17 cellular contexts compared by ENCODE assay signal in genomic region chr5:31413030-31413812, GRCh38.
A peak's percentile ranks its signal among the peaks of the same experiment; 100 is the strongest.
DNase-seq lines count a peak whose midpoint lies in the region; ATAC-seq and TF ChIP-seq lines count a peak whose summit lies in the region.
"Had no signal": no experiment of that assay in that cellular context is flagged by ENCODE, and none has a peak within 500 bp of the region (broad histone marks: within the 10 kb centered on the region; RNA-seq: fewer than 3 reads in every experiment).

No MANE protein-coding gene starts in this region.

- no peak overlapping the region for H4K5ac ChIP-seq in H9 (ENCODE audit: insufficient read length, low read depth, low read length)

- no peak overlapping the region for H3K27ac ChIP-seq in H9 (ENCODE audit: insufficient read length, low read depth, low read length)
- H3K27ac ChIP-seq: neutrophil, sigmoid colon, SK-N-MC, tibial artery had no signal

- H3K9ac ChIP-seq in H9 (ENCODE audit: extremely low read depth, insufficient read length, low read length), result no peak overlapping the region

- H3K27me3 ChIP-seq in Caco-2 (replicated peaks; ENCODE audit: control insufficient read depth, insufficient read depth, low read length) (no peaks in the 10 kb centered on the region), H9 (ENCODE audit: insufficient read depth, low read length) (no peaks in the 10 kb centered on the region)
- H3K27me3 ChIP-seq: neutrophil, sigmoid colon, tibial artery had no signal

- no peaks in the 10 kb centered on the region for H3K9me3 ChIP-seq in Caco-2
- no peaks in the 10 kb centered on the region for H3K9me3 ChIP-seq in H9 (ENCODE audit: control insufficient read depth, low read depth, low read length)
- H3K9me3 ChIP-seq: neutrophil, sigmoid colon, tibial artery had no signal

- H3K36me3 Mint-ChIP-seq in Caco-2 (ENCODE audit: insufficient read depth, unreplicated experiment), result peaks cover 31% of the 10 kb centered on the region
- peaks cover 4 to 46% (median 9%) of the 10 kb centered on the region in 3 experiments; a peak in 6 of 7 replicates for H3K36me3 Mint-ChIP-seq in H9 (ENCODE audit: insufficient read depth in 1 of 3, low read depth in 3 of 3)
- H3K36me3 Mint-ChIP-seq in brain, result peaks cover 43% of the 10 kb centered on the region

- no peak overlapping the region for H3K4me3 Mint-ChIP-seq in Caco-2 (ENCODE audit: unreplicated experiment)
- H3K4me3 Mint-ChIP-seq in H9, result no peak overlapping the region
- no peak overlapping the region for H3K4me3 Mint-ChIP-seq in brain
- H3K4me3 Mint-ChIP-seq: CD14-positive monocyte; effector memory CD8-positive, alpha-beta T cell; memory B cell had no signal

- CTCF ChIA-PET in Caco-2 (lab: Charles Lee), result no interaction called here

- TF ChIP-seq CTCF in Caco-2 (IDR thresholded peaks at IDR 0.05; ENCODE audit: insufficient read depth in 1 of 2, low read depth in 1 of 2, low read length in 1 of 2, severe bottlenecking in 1 of 2, unreplicated experiment in 1 of 2), result no peak
- no peak for TF ChIP-seq CTCF in H9 (conservative IDR thresholded peaks at IDR 0.05)
- TF ChIP-seq CTCF in brain (conservative IDR thresholded peaks at IDR 0.05), result no peak

- no peaks in the 10 kb centered on the region for H3K9me3 Mint-ChIP-seq in Caco-2 (ENCODE audit: unreplicated experiment)
- H3K9me3 Mint-ChIP-seq in H9, result no peaks in the 10 kb centered on the region
- no peaks in the 10 kb centered on the region for H3K9me3 Mint-ChIP-seq in brain
- H3K9me3 Mint-ChIP-seq: effector memory CD8-positive, alpha-beta T cell; memory B cell had no signal

- H2AFZ ChIP-seq in H9 (ENCODE audit: low read length), result no peak overlapping the region

- H3K79me2 ChIP-seq in H9 (ENCODE audit: insufficient read depth, low read length), result no peaks in the 10 kb centered on the region

- H3T11ph ChIP-seq in H9 (ENCODE audit: low read length), result no peak overlapping the region

- no TSS peak for BruUV-seq in Caco-2 (replicated peaks; lab: Mats Ljungman, UMichigan)

- H2BK20ac ChIP-seq in H9 (ENCODE audit: low read depth, low read length, poor library complexity, severe bottlenecking), result no peak overlapping the region

- H3K4me3 ChIP-seq in Caco-2 (ENCODE audit: low read depth, low read length), result no peak overlapping the region
- H3K4me3 ChIP-seq: sigmoid colon, SK-N-MC, tibial artery had no signal

- H2AK5ac ChIP-seq in H9 (ENCODE audit: insufficient read length, low read length), result no peak overlapping the region

- H3K79me1 ChIP-seq in H9 (ENCODE audit: insufficient read depth, low read depth, low read length, poor library complexity, severe bottlenecking), result no peaks in the 10 kb centered on the region

- no peak overlapping the region for H2BK12ac ChIP-seq in H9 (ENCODE audit: insufficient read length, low read depth, low read length)

- no peak overlapping the region for H4K8ac ChIP-seq in H9 (replicated peaks; ENCODE audit: insufficient read length, low read depth, low read length)

- no peak overlapping the region for H3K23ac ChIP-seq in H9 (ENCODE audit: insufficient read length, low read depth, low read length)

- peaks cover 5% of the 10 kb centered on the region; the same call in 1 of the 2 replicates for H3K4me1 ChIP-seq in Caco-2
- H3K4me1 ChIP-seq in H9 (ENCODE audit: insufficient read depth, low read length), result no peaks in the 10 kb centered on the region
- H3K4me1 ChIP-seq: tibial artery had no signal

- H3K36me3 ChIP-seq in Caco-2 (ENCODE audit: control insufficient read depth, insufficient read depth, low read length), result no peaks in the 10 kb centered on the region

- no peak overlapping the region for H2BK15ac ChIP-seq in H9 (ENCODE audit: low read depth, low read length)

- no peak overlapping the region for H3K56ac ChIP-seq in H9 (ENCODE audit: insufficient read length, low read depth, low read length)

- ATAC-seq in left ventricle myocardium superior, result peak; percentile 83
- no peak for ATAC-seq in HG03159 (IDR thresholded peaks at IDR 0.05; ENCODE audit: unreplicated experiment)
- ATAC-seq: effector memory CD8-positive, alpha-beta T cell had no signal

- H3K14ac ChIP-seq in H9 (ENCODE audit: insufficient read depth, low read length), result no peak overlapping the region

- H4K91ac ChIP-seq in H9 (ENCODE audit: insufficient read length, low read depth, low read length), result no peak overlapping the region

- no CpG with 5 or more reads among the region's 8 CpGs for WGBS in H9 (ENCODE audit: extremely low coverage, insufficient read length, low lambda C conversion rate)

- POLR2A ChIA-PET in Caco-2 (lab: Charles Lee), result no interaction called here

- intact Hi-C loops in Caco-2 (cut with micrococcal nuclease; ENCODE audit: unreplicated experiment) (no loop called here), left ventricle myocardium superior (cut with micrococcal nuclease) (no loop called here)

- H2BK5ac ChIP-seq in H9 (ENCODE audit: insufficient read length, low read length), result no peak overlapping the region

- H2BK120ac ChIP-seq in H9 (ENCODE audit: low read depth, low read length, poor library complexity, severe bottlenecking), result no peak overlapping the region

- H3K27me3 Mint-ChIP-seq in Caco-2 (ENCODE audit: insufficient read depth, unreplicated experiment), result no peaks in the 10 kb centered on the region
- H3K27me3 Mint-ChIP-seq in H9 (ENCODE audit: low read depth), result no peaks in the 10 kb centered on the region
- no peaks in the 10 kb centered on the region for H3K27me3 Mint-ChIP-seq in brain
- H3K27me3 Mint-ChIP-seq: effector memory CD8-positive, alpha-beta T cell; memory B cell had no signal

- H4K20me1 ChIP-seq in H9 (ENCODE audit: control insufficient read depth, insufficient read depth, insufficient read length), result no peaks in the 10 kb centered on the region

- H3K27ac Mint-ChIP-seq in Caco-2 (ENCODE audit: unreplicated experiment), result peak overlapping the region; percentile 4
- H3K27ac Mint-ChIP-seq in H9, result peak overlapping the region in 2 of 3 experiments; percentile 63 to 86; a peak in 3 of 7 replicates
- H3K27ac Mint-ChIP-seq in brain, result peak overlapping the region in 3 of 5 experiments; percentile 14 to 49 (median 28)
- H3K27ac Mint-ChIP-seq: CD14-positive monocyte, memory B cell had no signal

- H3K4ac ChIP-seq in H9 (ENCODE audit: low read depth, low read length), result no peak overlapping the region

- H3K4me1 Mint-ChIP-seq in Caco-2 (ENCODE audit: low read depth, unreplicated experiment) (no peaks in the 10 kb centered on the region), H9 (no peaks in the 10 kb centered on the region), brain (peaks cover 4% of the 10 kb centered on the region)
- H3K4me1 Mint-ChIP-seq: CD14-positive monocyte, memory B cell had no signal

- no peaks in the 10 kb centered on the region for H3K23me2 ChIP-seq in H9 (ENCODE audit: insufficient read length, low read depth, low read length, poor library complexity, severe bottlenecking)

- DNase-seq in Caco-2 (no peak), H9 (no peak), left ventricle myocardium superior (peak; percentile 60), COR-L47 (lab: John Stamatoyannopoulos, UW) (no peak), NCI-H146 treated with DMSO at 0.1 percent for 48 hours (lab: John Stamatoyannopoulos, UW; ENCODE audit: unreplicated experiment) (no peak)
- DNase-seq: effector memory CD8-positive, alpha-beta T cell; Karpas-422; NCI-H1417; sigmoid colon; stimulated activated CD4-positive, alpha-beta T cell treated with anti-CD3 and anti-CD28 coated beads, Interleukin-4, amount 100 ng/mL, for 4 hours; tibial artery had no signal

- H3K18ac ChIP-seq in H9 (ENCODE audit: insufficient read length, low read depth, low read length), result no peak overlapping the region

- H3K4me2 ChIP-seq in H9 (ENCODE audit: insufficient read depth, insufficient read length, low read length), result no peak overlapping the region

Comparison
In these comparisons a context has a peak if more than half of its experiments do, and no peak if none do; other contexts are left out.
1. H3K27ac Mint-ChIP-seq: peak in every context shown above with its lines; median percentile 74 in H9; 28 in brain; 4 in Caco-2.